17 cellular contexts compared by ENCODE assay signal in the genomic region with DNA sequence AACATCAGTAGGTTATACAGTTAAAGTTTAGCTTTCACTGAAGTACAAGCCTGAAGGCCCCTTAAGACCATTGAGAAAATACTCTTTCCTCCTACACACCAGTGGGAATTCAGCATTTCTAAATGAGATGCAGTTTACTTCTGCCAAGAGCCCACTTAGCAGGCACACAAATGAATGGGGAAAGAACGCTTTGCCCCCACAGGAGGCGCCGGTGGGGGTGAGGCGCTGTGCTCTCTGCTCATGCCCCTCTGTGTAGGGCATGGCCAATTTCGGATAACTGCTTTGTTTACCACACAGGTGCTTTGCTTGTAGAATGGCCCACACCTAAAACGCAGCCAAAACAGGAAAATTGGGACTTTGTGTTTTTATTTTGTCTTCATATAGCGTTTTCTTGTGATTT. TPM values are rescaled to one million over a fixed set of nuclear protein-coding genes. Genes with fewer than 3 reads are reported as not detected.
DNase-seq lines count a peak whose midpoint lies in the region; ATAC-seq and TF ChIP-seq lines count a peak whose summit lies in the region.
"Had no signal": no experiment of that assay in that cellular context is flagged by ENCODE, and none has a peak within 500 bp of the region (broad histone marks: within the 10 kb centered on the region; RNA-seq: fewer than 3 reads in every experiment).

No MANE protein-coding gene starts in this region.

- H3K27me3 Mint-ChIP-seq in activated CD4-positive, alpha-beta T cell treated with anti-CD3 and anti-CD28 coated beads, Interleukin-2, amount 10 ng/mL, durations not matched to agents 7 days and 5 days = no peaks in the 10 kb centered on the region
- peaks cover 2% of the 10 kb centered on the region; the same call in 1 of the 2 replicates for H3K27me3 Mint-ChIP-seq in HFFc6 (ENCODE audit: insufficient read depth)

- H3K4me1 Mint-ChIP-seq in activated CD4-positive, alpha-beta T cell treated with anti-CD3 and anti-CD28 coated beads, Interleukin-2, amount 10 ng/mL, durations not matched to agents 7 days and 5 days = peaks cover 10% of the 10 kb centered on the region
- H3K4me1 Mint-ChIP-seq in HFFc6 (ENCODE audit: low read depth) = peaks cover under 1% of the 10 kb centered on the region; the same call in 1 of the 2 replicates

- CTCF ChIA-PET in activated CD4-positive, alpha-beta T cell treated with anti-CD3 and anti-CD28 coated beads, Interleukin-2, amount 10 ng/mL, durations not matched to agents 7 days and 5 days (lab: Charles Lee) = interaction anchor here (0.5 to 2.3 kb wide), 4 partner anchors 12 to 503 kb away, joined by 3 to 11 read pairs (median 8); no protein-coding TSS in a partner anchor

- H3K36me3 Mint-ChIP-seq in activated CD4-positive, alpha-beta T cell treated with anti-CD3 and anti-CD28 coated beads, Interleukin-2, amount 10 ng/mL, durations not matched to agents 7 days and 5 days (ENCODE audit: low read depth) = peaks cover 54% of the 10 kb centered on the region
- H3K36me3 Mint-ChIP-seq in HFFc6 (ENCODE audit: low read depth) = peaks cover 42% of the 10 kb centered on the region

- TF ChIP-seq CTCF in HFFc6 (IDR thresholded peaks at IDR 0.05) (peak; percentile 32; the same call in 1 of the 2 replicates), dorsolateral prefrontal cortex (IDR thresholded peaks at IDR 0.05 in 54 of 56, conservative IDR thresholded peaks at IDR 0.05 in 2 of 56; ENCODE audit: low read depth in 1 of 56, partially characterized antibody in 56 of 56) (no peak)

- DNase-seq in activated CD4-positive, alpha-beta T cell treated with anti-CD3 and anti-CD28 coated beads, Interleukin-2, amount 10 ng/mL, durations not matched to agents 7 days and 5 days = no peak
- DNase-seq in activated CD4-positive, alpha-beta T cell treated with anti-CD3 and anti-CD28 coated beads, Interleukin-2, amount 50 U/mL, for 4 hours = no peak
- no peak for DNase-seq in HFFc6
- DNase-seq in dorsolateral prefrontal cortex = no peak
- DNase-seq in sciatic nerve (ENCODE audit: low spot score) = peak; percentile 21
- no peak for DNase-seq in SHP77 (lab: John Stamatoyannopoulos, UW)
- DNase-seq in NCI-H526 (lab: John Stamatoyannopoulos, UW) = no peak
- DNase-seq: 8988T, Caco-2, GM23248, MG63, NCI-H1092 treated with DMSO at 0.1 percent for 48 hours, NCI-H1694 treated with DMSO at 0.1 percent for 48 hours, PC-3 had no signal

- peak overlapping the region; percentile 5 for H3K27ac Mint-ChIP-seq in activated CD4-positive, alpha-beta T cell treated with anti-CD3 and anti-CD28 coated beads, Interleukin-2, amount 10 ng/mL, durations not matched to agents 7 days and 5 days
- H3K27ac Mint-ChIP-seq in HFFc6 = no peak overlapping the region

- POLR2A ChIA-PET in activated CD4-positive, alpha-beta T cell treated with anti-CD3 and anti-CD28 coated beads, Interleukin-2, amount 10 ng/mL, durations not matched to agents 7 days and 5 days (lab: Charles Lee) = no interaction called here

- H3K4me3 Mint-ChIP-seq in activated CD4-positive, alpha-beta T cell treated with anti-CD3 and anti-CD28 coated beads, Interleukin-2, amount 10 ng/mL, durations not matched to agents 7 days and 5 days = no peak overlapping the region
- H3K4me3 Mint-ChIP-seq in HFFc6 = no peak overlapping the region

- intact Hi-C loops in dorsolateral prefrontal cortex (cut with DNase I) (no loop called here), sciatic nerve (cut with DNase I) (no loop called here)

- ATAC-seq in sciatic nerve (no peak), GM18520 (IDR thresholded peaks at IDR 0.05; ENCODE audit: unreplicated experiment) (no peak)
- ATAC-seq: PC-3 had no signal

- no peaks in the 10 kb centered on the region for H3K9me3 Mint-ChIP-seq in activated CD4-positive, alpha-beta T cell treated with anti-CD3 and anti-CD28 coated beads, Interleukin-2, amount 10 ng/mL, durations not matched to agents 7 days and 5 days
- H3K9me3 Mint-ChIP-seq in HFFc6 = no peaks in the 10 kb centered on the region

- H3K27me3 ChIP-seq in dorsolateral prefrontal cortex = no peaks in the 10 kb centered on the region
- H3K27me3 ChIP-seq: MG63 had no signal

- no peak overlapping the region for H3K4me3 ChIP-seq in dorsolateral prefrontal cortex
- H3K4me3 ChIP-seq: GM23248, MG63 had no signal

- peak overlapping the region in 47 of 59 donors; percentile 7 to 86 (median 70) for H3K27ac ChIP-seq in dorsolateral prefrontal cortex
- H3K27ac ChIP-seq: C4-2B, GM23248, KMS-11 had no signal

RNA-seq across cellular contexts. Expression of gene LAT2, which starts 15.9 kb away (rescaled TPM):
- 1 to 10 TPM; 8.0 to 8.4 TPM for total RNA-seq in activated CD4-positive, alpha-beta T cell treated with anti-CD3 and anti-CD28 coated beads, Interleukin-2, amount 10 ng/mL, durations not matched to agents 7 days and 5 days
- total RNA-seq in HFFc6 (2021; fragmentation: NEBNext Ultra II Directional; extraction: Animal tissue kit (Norgen Biotek cat#: 25700)) = under 1 TPM; 0.28 to 0.78 (median 0.43) TPM
- 10 to 100 TPM in 67 of 120 experiments, 1 to 10 TPM in 53; 1.2 to 28.5 (median 10.6) TPM for total RNA-seq in dorsolateral prefrontal cortex
- 12.5 TPM for total RNA-seq in sciatic nerve

RNA-seq across cellular contexts. Expression of gene EIF4H, which starts 19.8 kb away (rescaled TPM):
- 100 to 1,000 TPM; 240 to 264 TPM for total RNA-seq in activated CD4-positive, alpha-beta T cell treated with anti-CD3 and anti-CD28 coated beads, Interleukin-2, amount 10 ng/mL, durations not matched to agents 7 days and 5 days
- total RNA-seq in HFFc6 (2021; fragmentation: NEBNext Ultra II Directional; extraction: Animal tissue kit (Norgen Biotek cat#: 25700)) = 100 to 1,000 TPM; 344 to 392 (median 380) TPM
- total RNA-seq in dorsolateral prefrontal cortex = 100 to 1,000 TPM; 190 to 323 (median 261) TPM
- 213 TPM for total RNA-seq in sciatic nerve
